In genomic region chr7:106260136-106260561, GRCh38 we compare ENCODE assay signal across 12 cellular contexts. TPM values are rescaled to one million over a fixed set of nuclear protein-coding genes. Genes with fewer than 3 reads are reported as not detected.
A peak's percentile ranks its signal among the peaks of the same experiment; 100 is the strongest.
DNase-seq lines count a peak whose midpoint lies in the region; ATAC-seq, FAIRE-seq and TF ChIP-seq lines count a peak whose summit lies in the region.
"Had no signal": no experiment of that assay in that cellular context is flagged by ENCODE, and none has a peak within 500 bp of the region (broad histone marks: within the 10 kb centered on the region; RNA-seq: fewer than 3 reads in every experiment).

No MANE protein-coding gene starts in this region.

- H3K4me1 ChIP-seq in NT2/D1 (ENCODE audit: insufficient read depth, insufficient read length) = no peaks in the 10 kb centered on the region
- H3K4me1 ChIP-seq in testis = no peaks in the 10 kb centered on the region
- H3K4me1 ChIP-seq in spleen = peaks cover 0 to 14% (median 6%) of the 10 kb centered on the region in 6 donors

- H3K36me3 ChIP-seq in NT2/D1 (ENCODE audit: insufficient read depth, insufficient read length, low read length) (peaks cover 35% of the 10 kb centered on the region), testis (ENCODE audit: low read depth, missing control alignments) (peaks cover 2% of the 10 kb centered on the region), spleen (peaks cover 0 to 100% (median 67%) of the 10 kb centered on the region in 6 donors)

- H3K9me3 ChIP-seq in NT2/D1 (ENCODE audit: insufficient read depth, low read length) (no peaks in the 10 kb centered on the region), testis (no peaks in the 10 kb centered on the region), spleen (no peaks in the 10 kb centered on the region)

- DNase-seq in GM18507 (ENCODE audit: extremely low spot score, insufficient read length, low read depth) (no peak), NT2/D1 (ENCODE audit: low read depth, low spot score) (peak; percentile 28), memory B cell (ENCODE audit: low spot score in 2 of 2) (no peak), T-helper 9 cell (no peak), testis (no peak), spleen (no peak), SHP77 (lab: John Stamatoyannopoulos, UW) (no peak)
- DNase-seq: DMS79, IMR-90 had no signal

- intact Hi-C loops in testis (cut with DNase I; ENCODE audit: low total_unique reads) = no loop called here
- intact Hi-C loops in spleen (cut with DNase I; ENCODE audit: low total_unique reads) = no loop called here

- H3K27me3 ChIP-seq in NT2/D1 (ENCODE audit: insufficient read depth, insufficient read length) (no peaks in the 10 kb centered on the region), testis (no peaks in the 10 kb centered on the region), spleen (replicated peaks in 1 of 7) (no peaks in the 10 kb centered on the region)

- H3K4me3 Mint-ChIP-seq in memory B cell = no peak overlapping the region

- ATAC-seq in GM21576 (IDR thresholded peaks at IDR 0.05; ENCODE audit: unreplicated experiment) (peak; percentile 53), memory B cell (ENCODE audit: low read depth) (no peak)

- H3K9ac ChIP-seq in NT2/D1 (ENCODE audit: insufficient read length, low read depth) = no peak overlapping the region

- TF ChIP-seq POLR2A in testis (IDR thresholded peaks at IDR 0.05) (no peak), spleen (IDR thresholded peaks at IDR 0.05) (no peak)

- H3K27ac ChIP-seq in testis (no peak overlapping the region), spleen (no peak overlapping the region)
- H3K27ac ChIP-seq: epithelial cell of prostate had no signal

- peaks cover 35% of the 10 kb centered on the region for H3K36me3 Mint-ChIP-seq in memory B cell

- TF ChIP-seq CTCF in testis (IDR thresholded peaks at IDR 0.05) (no peak), spleen (IDR thresholded peaks at IDR 0.05 in 8 of 11, conservative IDR thresholded peaks at IDR 0.05 in 3 of 11) (no peak)

- H3K27me3 Mint-ChIP-seq in memory B cell = no peaks in the 10 kb centered on the region

- peak overlapping the region; percentile 53 for H3K27ac Mint-ChIP-seq in memory B cell

- WGBS in testis, 2 donors = 76 to 78% methylated on average over 2 of the region's 2 CpGs
- 44 to 64% (median 58%) methylated on average over 2 of the region's 2 CpGs for WGBS in spleen, 5 donors

- H3K4me3 ChIP-seq in NT2/D1 (ENCODE audit: insufficient read length, low read depth) (no peak overlapping the region), testis (no peak overlapping the region), spleen (no peak overlapping the region)

- peak; percentile 80 for FAIRE-seq in GM18507 (lab: Jason Lieb, UNC)
- FAIRE-seq: keratinocyte had no signal

- no peaks in the 10 kb centered on the region for H3K9me3 Mint-ChIP-seq in memory B cell

- H3K4me1 Mint-ChIP-seq in memory B cell = peaks cover 4% of the 10 kb centered on the region

RNA-seq across cellular contexts. Expression of gene NAMPT, which starts 24.6 kb away (rescaled TPM):
- total RNA-seq in testis = 10 to 100 TPM; 45.0 to 60.4 TPM
- 28.6 TPM for polyA plus RNA-seq in testis (ENCODE audit: insufficient read depth, low read depth, low replicate concordance)
- 1,000 to 10,000 TPM in 1 of 7 donors, 100 to 1,000 TPM in 6; 240 to 1,259 (median 449) TPM for total RNA-seq in spleen
- polyA plus RNA-seq in spleen = 10 to 100 TPM; 24.7 to 63.0 (median 25.0) TPM
